Comparison of ENCODE assay signal across 8 cellular contexts in the genomic region with DNA sequence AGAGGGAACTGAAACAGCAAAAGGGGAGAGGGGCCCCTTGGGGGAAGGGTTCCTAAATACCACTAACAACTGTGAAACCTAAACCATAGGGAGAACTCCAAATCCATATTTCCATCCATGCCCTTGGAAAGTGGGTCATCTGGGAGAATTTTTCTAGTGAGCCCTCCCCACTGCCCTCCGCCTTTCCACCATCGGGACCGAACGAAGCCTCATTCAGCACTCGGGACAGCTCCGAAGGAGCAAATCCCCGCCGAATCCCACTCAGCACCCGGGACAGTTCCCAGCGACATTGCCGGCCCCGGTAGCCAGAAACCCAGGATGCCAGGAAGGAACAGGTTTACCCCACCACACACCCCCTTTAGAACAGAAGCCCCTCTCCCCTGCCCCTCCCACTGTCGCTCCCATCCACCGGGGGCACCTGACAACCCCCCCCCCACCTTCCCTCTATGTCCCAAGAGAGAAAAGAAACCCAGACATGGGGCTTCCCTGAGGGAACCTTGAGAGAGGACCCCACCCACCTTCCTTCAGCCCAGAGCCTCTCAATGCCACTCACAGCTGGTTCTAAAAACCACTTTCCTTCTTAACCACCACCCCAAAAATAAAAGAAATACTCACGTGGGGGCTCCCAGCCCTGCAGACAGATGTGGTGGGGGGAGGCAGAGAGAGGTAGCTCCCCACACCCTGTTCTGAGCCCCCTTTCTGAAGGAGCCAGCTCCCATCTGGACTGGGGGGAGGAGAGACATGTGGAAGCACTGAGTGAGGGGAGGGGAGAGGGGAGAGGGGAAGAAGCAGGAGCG.
DNase-seq lines count a peak whose midpoint lies in the region; ATAC-seq lines count a peak whose summit lies in the region.

No MANE protein-coding gene starts in this region.

- no peak overlapping the region for H3K4me3 ChIP-seq in HAP-1

- H3K4me1 ChIP-seq in HAP-1, result no peaks in the 10 kb centered on the region; the same call in 1 of the 2 replicates

- no peaks in the 10 kb centered on the region for H3K9me3 ChIP-seq in HAP-1

- in situ Hi-C loops in HAP-1 (cut with MboI; ENCODE audit: low sequenced_read_pairs) (no loop called here), T47D (cut with HindIII; ENCODE audit: low pct_unique_long_range_greater_than_20kb, low sequenced_read_pairs) (no loop called here)

- peaks cover 15% of the 10 kb centered on the region for H3K27me3 ChIP-seq in HAP-1 (ENCODE audit: low read depth)

- DNase-seq in HAP-1 (ENCODE audit: low spot score in 2 of 2), result peak; percentile 27 to 89
- DNase-seq in SW480 (ENCODE audit: low spot score), result peak; percentile 28
- peak; percentile 75 to 85 for DNase-seq in T47D (ENCODE audit: low read depth in 1 of 2, low spot score in 1 of 2)
- peak; percentile 91 for DNase-seq in left kidney (ENCODE audit: low read depth, low spot score)
- DNase-seq in stimulated activated CD8-positive, alpha-beta memory T cell treated with anti-CD3 and anti-CD28 coated beads, Interleukin-4, amount 100 ng/mL, for 24 hours (ENCODE audit: low read depth), result peak; percentile 37
- no peak for DNase-seq in NCI-H1105 treated with DMSO at 0.1 percent for 48 hours (lab: John Stamatoyannopoulos, UW)

- ATAC-seq in GM19324 (IDR thresholded peaks at IDR 0.05; ENCODE audit: low FRiP score, unreplicated experiment) (no peak), HG03135 (IDR thresholded peaks at IDR 0.05; ENCODE audit: unreplicated experiment) (no peak)

- H3K36me3 ChIP-seq in HAP-1 (replicated peaks), result no peaks in the 10 kb centered on the region
